38 cellular contexts compared by ENCODE assay signal in the genomic region with DNA sequence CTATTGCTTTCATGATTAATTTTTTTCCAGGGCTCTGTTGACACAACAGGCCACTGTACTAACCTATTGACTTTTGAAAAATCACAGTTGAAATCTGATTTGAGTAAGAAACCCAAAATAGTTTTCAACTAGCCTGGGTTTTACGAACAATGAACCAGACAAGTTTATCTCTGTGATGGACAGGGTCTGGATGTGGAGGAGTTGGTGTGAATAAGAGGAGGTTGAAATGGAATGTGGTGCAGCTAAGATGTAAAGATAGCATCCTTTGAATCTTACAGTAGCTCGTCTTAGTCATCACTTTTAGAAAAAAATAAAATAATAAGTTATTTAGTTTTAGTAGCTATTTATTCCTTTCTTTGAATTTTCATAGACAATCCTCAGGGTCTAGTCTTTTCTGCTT. TPM values are rescaled to one million over a fixed set of nuclear protein-coding genes. Genes with fewer than 3 reads are reported as not detected.
"Had no signal": no experiment of that assay in that cellular context is flagged by ENCODE, and none has a peak within 500 bp of the region (broad histone marks: within the 10 kb centered on the region; RNA-seq: fewer than 3 reads in every experiment).

No MANE protein-coding gene starts in this region.

- FAIRE-seq: endothelial cell of umbilical vein, small intestine, TTC549 had no signal

- H3K4me3 ChIP-seq: body of pancreas, cardiac muscle cell, coronary artery, heart left ventricle, psoas muscle, sigmoid colon, upper lobe of left lung, vagina had no signal

- H3K27ac Mint-ChIP-seq: activated CD4-positive, alpha-beta memory T cell treated with anti-CD3 and anti-CD28 coated beads, Interleukin-2, amount 10 ng/mL, durations not matched to agents 7 days and 5 days; activated CD4-positive, alpha-beta T cell treated with anti-CD3 and anti-CD28 coated beads, Interleukin-2, amount 10 ng/mL, durations not matched to agents 24 days and 14 days; activated T-cell treated with anti-CD3 and anti-CD28 coated beads, Interleukin-2, amount 50 U/mL, for 24 hours; activated T-helper 17 cell treated with anti-CD3 and anti-CD28 coated beads, Interleukin-2, amount 50 U/mL, for 72 hours; effector memory CD8-positive, alpha-beta T cell; mesothelial cell of epicardium; naive thymus-derived CD8-positive, alpha-beta T cell; stimulated activated memory B cell treated with anti-CD40 and anti-IgM and Interleukin-4, amounts not matched to agents 10 μg/mL and 1 μg/mL and 100 μg/mL, for 72 hours; stimulated activated naive CD8-positive, alpha-beta T cell treated with anti-CD3 and anti-CD28 coated beads, Interleukin-15, amount 100 ng/mL, for 72 hours; T-helper 2 cell treated with Interferon-gamma antibody and Interleukin-4, amounts not matched to agents 5 μg/mL and 100 μg/mL, for 36 hours had no signal

- ATAC-seq: body of pancreas; effector memory CD8-positive, alpha-beta T cell; heart left ventricle; naive thymus-derived CD8-positive, alpha-beta T cell; psoas muscle; stimulated activated memory B cell treated with anti-CD40 and anti-IgM and Interleukin-4, amounts not matched to agents 10 μg/mL and 1 μg/mL and 100 μg/mL, for 72 hours; stimulated activated naive CD8-positive, alpha-beta T cell treated with anti-CD3 and anti-CD28 coated beads, Interleukin-15, amount 100 ng/mL, for 72 hours had no signal

- H3K36me3 Mint-ChIP-seq: mesothelial cell of epicardium; naive thymus-derived CD8-positive, alpha-beta T cell; stimulated activated memory B cell treated with anti-CD40 and anti-IgM and Interleukin-4, amounts not matched to agents 10 μg/mL and 1 μg/mL and 100 μg/mL, for 72 hours had no signal

- H3K36me3 ChIP-seq: cardiac muscle cell, heart left ventricle, sigmoid colon, upper lobe of left lung, vagina had no signal

- H3K9me3 Mint-ChIP-seq: activated CD4-positive, alpha-beta memory T cell treated with anti-CD3 and anti-CD28 coated beads, Interleukin-2, amount 10 ng/mL, durations not matched to agents 7 days and 5 days; activated CD4-positive, alpha-beta T cell treated with anti-CD3 and anti-CD28 coated beads, Interleukin-2, amount 10 ng/mL, durations not matched to agents 24 days and 14 days; activated T-cell treated with anti-CD3 and anti-CD28 coated beads, Interleukin-2, amount 50 U/mL, for 24 hours; activated T-helper 17 cell treated with anti-CD3 and anti-CD28 coated beads, Interleukin-2, amount 50 U/mL, for 72 hours; effector memory CD8-positive, alpha-beta T cell; mesothelial cell of epicardium; naive thymus-derived CD8-positive, alpha-beta T cell; neural crest cell; stimulated activated memory B cell treated with anti-CD40 and anti-IgM and Interleukin-4, amounts not matched to agents 10 μg/mL and 1 μg/mL and 100 μg/mL, for 72 hours; stimulated activated naive CD8-positive, alpha-beta T cell treated with anti-CD3 and anti-CD28 coated beads, Interleukin-15, amount 100 ng/mL, for 72 hours; T-helper 2 cell treated with Interferon-gamma antibody and Interleukin-4, amounts not matched to agents 5 μg/mL and 100 μg/mL, for 36 hours had no signal

- H2AFZ ChIP-seq: parathyroid adenoma had no signal

- H3K27me3 Mint-ChIP-seq: stimulated activated memory B cell treated with anti-CD40 and anti-IgM and Interleukin-4, amounts not matched to agents 10 μg/mL and 1 μg/mL and 100 μg/mL, for 72 hours had no signal

- H3K27me3 ChIP-seq: body of pancreas, sigmoid colon, upper lobe of left lung, vagina had no signal

- DNase-seq: activated CD4-positive, alpha-beta memory T cell treated with anti-CD3 and anti-CD28 coated beads, Interleukin-2, amount 10 ng/mL, durations not matched to agents 7 days and 5 days; activated CD4-positive, alpha-beta T cell treated with anti-CD3 and anti-CD28 coated beads, Interleukin-2, amount 10 ng/mL, durations not matched to agents 24 days and 14 days; activated CD4-positive, CD25-positive, alpha-beta regulatory T cell treated with anti-CD3 and anti-CD28 coated beads, Interleukin-2, amount 50 U/mL, for 72 hours; activated CD8-positive, alpha-beta memory T cell treated with anti-CD3 and anti-CD28 coated beads, Interleukin-2, amount 50 U/mL, for 48 hours; activated gamma-delta T cell treated with Interleukin-2 at 50 U/mL for 16 hours; activated naive CD4-positive, alpha-beta T cell treated with anti-CD3 and anti-CD28 coated beads, Interleukin-2, amount 50 U/mL, for 16 hours; activated T-cell treated with anti-CD3 and anti-CD28 coated beads, Interleukin-2, amount 50 U/mL, for 24 hours; body of pancreas; cerebellar nuclear complex; effector memory CD8-positive, alpha-beta T cell; foreskin keratinocyte; heart left ventricle; naive thymus-derived CD8-positive, alpha-beta T cell; occipital lobe; psoas muscle; sigmoid colon; small intestine; stimulated activated CD4-positive, alpha-beta T cell treated with anti-CD3 and anti-CD28 coated beads, Interleukin-1b, Interleukin-23, amount 100 ng/mL, for 48 hours; stimulated activated CD4-positive, alpha-beta T cell treated with anti-CD3 and anti-CD28 coated beads, Interleukin-4, amount 100 ng/mL, for 4 hours; stimulated activated CD8-positive, alpha-beta memory T cell treated with anti-CD3 and anti-CD28 coated beads, Interleukin-4, amount 100 ng/mL, for 48 hours; stimulated activated naive CD8-positive, alpha-beta T cell treated with anti-CD3 and anti-CD28 coated beads, Interleukin-15, amount 100 ng/mL, for 72 hours; substantia nigra; T-helper 1 cell; upper lobe of left lung had no signal

- H3K79me2 ChIP-seq: parathyroid adenoma had no signal

- H3K27ac ChIP-seq: body of pancreas, cardiac muscle cell, coronary artery, foreskin keratinocyte, parathyroid adenoma, psoas muscle, sigmoid colon, upper lobe of left lung, vagina had no signal

- H3K9me3 ChIP-seq: body of pancreas, heart left ventricle, psoas muscle, sigmoid colon, upper lobe of left lung, vagina had no signal

- H3K4me1 ChIP-seq: body of pancreas, foreskin keratinocyte, parathyroid adenoma, psoas muscle, sigmoid colon, vagina had no signal

- H3K4me1 Mint-ChIP-seq: activated CD4-positive, alpha-beta memory T cell treated with anti-CD3 and anti-CD28 coated beads, Interleukin-2, amount 10 ng/mL, durations not matched to agents 7 days and 5 days; activated CD4-positive, alpha-beta T cell treated with anti-CD3 and anti-CD28 coated beads, Interleukin-2, amount 10 ng/mL, durations not matched to agents 24 days and 14 days; activated T-helper 17 cell treated with anti-CD3 and anti-CD28 coated beads, Interleukin-2, amount 50 U/mL, for 72 hours; neural crest cell; stimulated activated memory B cell treated with anti-CD40 and anti-IgM and Interleukin-4, amounts not matched to agents 10 μg/mL and 1 μg/mL and 100 μg/mL, for 72 hours; stimulated activated naive CD8-positive, alpha-beta T cell treated with anti-CD3 and anti-CD28 coated beads, Interleukin-15, amount 100 ng/mL, for 72 hours had no signal

- H3K4me3 Mint-ChIP-seq: activated CD4-positive, alpha-beta memory T cell treated with anti-CD3 and anti-CD28 coated beads, Interleukin-2, amount 10 ng/mL, durations not matched to agents 7 days and 5 days; activated CD4-positive, alpha-beta T cell treated with anti-CD3 and anti-CD28 coated beads, Interleukin-2, amount 10 ng/mL, durations not matched to agents 24 days and 14 days; activated T-cell treated with anti-CD3 and anti-CD28 coated beads, Interleukin-2, amount 50 U/mL, for 24 hours; activated T-helper 17 cell treated with anti-CD3 and anti-CD28 coated beads, Interleukin-2, amount 50 U/mL, for 72 hours; effector memory CD8-positive, alpha-beta T cell; mesothelial cell of epicardium; naive thymus-derived CD8-positive, alpha-beta T cell; neural crest cell; stimulated activated memory B cell treated with anti-CD40 and anti-IgM and Interleukin-4, amounts not matched to agents 10 μg/mL and 1 μg/mL and 100 μg/mL, for 72 hours; stimulated activated naive CD8-positive, alpha-beta T cell treated with anti-CD3 and anti-CD28 coated beads, Interleukin-15, amount 100 ng/mL, for 72 hours; T-helper 2 cell treated with Interferon-gamma antibody and Interleukin-4, amounts not matched to agents 5 μg/mL and 100 μg/mL, for 36 hours had no signal

- H3K9ac ChIP-seq: parathyroid adenoma had no signal

RNA-seq across cellular contexts. Expression of a gene that starts 8.3 kb away (rescaled TPM):
- total RNA-seq: activated CD4-positive, alpha-beta memory T cell treated with anti-CD3 and anti-CD28 coated beads, Interleukin-2, amount 10 ng/mL, durations not matched to agents 7 days and 5 days; activated CD4-positive, alpha-beta T cell treated with anti-CD3 and anti-CD28 coated beads, Interleukin-2, amount 10 ng/mL, durations not matched to agents 24 days and 14 days; activated T-helper 17 cell treated with anti-CD3 and anti-CD28 coated beads, Interleukin-2, amount 50 U/mL, for 72 hours; cardiac muscle cell; endothelial cell of umbilical vein; fibroblast of lung; foreskin keratinocyte; liver; mammary epithelial cell; naive thymus-derived CD8-positive, alpha-beta T cell; occipital lobe; psoas muscle had no signal
- polyA plus RNA-seq: cardiac muscle cell; endothelial cell of umbilical vein; fibroblast of lung; foreskin keratinocyte; liver; mammary epithelial cell; naive thymus-derived CD8-positive, alpha-beta T cell had no signal
